Comparison of ENCODE assay signal across 1 cellular context in the genomic region with DNA sequence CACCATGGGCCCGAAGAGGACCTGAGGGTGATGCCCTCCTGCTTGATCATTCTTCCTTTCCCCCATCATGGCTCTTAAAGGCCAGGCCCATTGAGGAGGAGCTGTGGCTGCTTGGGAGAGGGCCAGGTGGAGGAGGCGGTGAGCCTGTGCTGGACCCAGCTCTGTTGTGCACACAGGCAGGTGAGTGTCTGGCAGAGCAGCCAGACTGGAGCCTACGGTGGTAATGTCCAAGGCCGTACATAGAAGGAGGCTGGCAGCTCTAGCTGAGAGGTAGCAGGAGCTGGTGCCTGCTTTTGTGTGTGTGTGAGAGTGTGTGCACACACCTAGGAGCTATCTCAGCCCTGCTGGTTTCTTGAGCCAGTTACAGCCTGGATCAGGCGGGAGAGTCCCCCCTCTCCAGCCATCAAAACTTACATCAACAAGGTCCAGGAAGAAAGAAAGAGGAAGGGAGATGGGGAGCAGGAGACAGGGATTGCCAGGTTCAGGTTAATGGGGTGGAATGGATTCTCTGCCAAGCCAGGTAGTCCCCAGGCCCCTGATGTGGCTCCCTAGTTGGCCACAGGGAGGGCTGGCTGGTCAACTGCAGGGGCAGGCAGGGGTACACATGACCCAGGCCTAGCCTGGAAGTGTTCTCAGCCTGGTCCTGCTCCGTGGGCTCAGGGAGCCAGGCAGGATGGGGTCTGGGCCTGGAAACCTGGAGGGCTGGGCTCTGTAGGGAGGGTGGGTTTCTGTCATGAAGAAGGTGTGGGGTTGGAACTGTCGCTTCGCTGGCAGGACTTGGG.
TF ChIP-seq lines count a peak whose summit lies in the region.

No MANE protein-coding gene starts in this region.

TF ChIP-seq in HepG2, 621 proteins besides CTCF, POLR2A, EP300 and RAD21 (continued from another document):
- TF ChIP-seq, protein P1, sequence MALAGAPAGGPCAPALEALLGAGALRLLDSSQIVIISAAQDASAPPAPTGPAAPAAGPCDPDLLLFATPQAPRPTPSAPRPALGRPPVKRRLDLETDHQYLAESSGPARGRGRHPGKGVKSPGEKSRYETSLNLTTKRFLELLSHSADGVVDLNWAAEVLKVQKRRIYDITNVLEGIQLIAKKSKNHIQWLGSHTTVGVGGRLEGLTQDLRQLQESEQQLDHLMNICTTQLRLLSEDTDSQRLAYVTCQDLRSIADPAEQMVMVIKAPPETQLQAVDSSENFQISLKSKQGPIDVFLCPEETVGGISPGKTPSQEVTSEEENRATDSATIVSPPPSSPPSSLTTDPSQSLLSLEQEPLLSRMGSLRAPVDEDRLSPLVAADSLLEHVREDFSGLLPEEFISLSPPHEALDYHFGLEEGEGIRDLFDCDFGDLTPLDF (CRISPR knock-in tag; IDR thresholded peaks at IDR 0.05), result no peak
- TF ChIP-seq, protein P2, sequence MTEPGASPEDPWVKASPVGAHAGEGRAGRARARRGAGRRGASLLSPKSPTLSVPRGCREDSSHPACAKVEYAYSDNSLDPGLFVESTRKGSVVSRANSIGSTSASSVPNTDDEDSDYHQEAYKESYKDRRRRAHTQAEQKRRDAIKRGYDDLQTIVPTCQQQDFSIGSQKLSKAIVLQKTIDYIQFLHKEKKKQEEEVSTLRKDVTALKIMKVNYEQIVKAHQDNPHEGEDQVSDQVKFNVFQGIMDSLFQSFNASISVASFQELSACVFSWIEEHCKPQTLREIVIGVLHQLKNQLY (CRISPR knock-in tag; IDR thresholded peaks at IDR 0.05), result no peak
